Comparison of ENCODE assay signal across 26 cellular contexts in the genomic region with DNA sequence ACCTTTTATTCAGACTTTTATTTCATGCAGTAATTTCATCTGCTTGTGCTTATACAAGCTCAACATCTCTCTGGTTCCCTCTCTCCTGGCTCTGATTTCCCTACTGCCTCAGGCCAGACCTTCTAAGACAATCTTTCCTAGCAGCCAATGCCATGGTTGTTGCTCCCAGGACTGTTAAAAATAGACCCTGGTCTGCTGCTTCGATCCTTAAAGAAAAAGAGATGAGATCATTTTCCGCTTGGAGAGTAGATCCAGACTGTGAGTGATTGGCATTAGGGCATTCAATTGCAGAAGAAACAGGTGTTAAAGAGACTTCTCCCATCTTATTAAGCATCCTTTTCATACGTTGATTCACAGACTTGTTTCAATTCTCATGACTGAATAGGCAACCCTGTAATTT.
DNase-seq lines count a peak whose midpoint lies in the region; ATAC-seq and TF ChIP-seq lines count a peak whose summit lies in the region.
"Had no signal": no experiment of that assay in that cellular context is flagged by ENCODE, and none has a peak within 500 bp of the region (broad histone marks: within the 10 kb centered on the region; RNA-seq: fewer than 3 reads in every experiment).

No MANE protein-coding gene starts in this region.

- H3K9me3 ChIP-seq in left ventricle myocardium inferior (replicated peaks) (no peaks in the 10 kb centered on the region), T-helper 17 cell (ENCODE audit: control insufficient read depth, low read length, poor library complexity, severe bottlenecking) (no peaks in the 10 kb centered on the region), tibial artery (no peaks in the 10 kb centered on the region), HAP-1 (no peaks in the 10 kb centered on the region)
- H3K9me3 ChIP-seq: ovary, Peyer's patch, SJCRH30 had no signal

- H3K4me3 Mint-ChIP-seq in T-helper 17 cell (peak overlapping the region; percentile 53), osteocyte (ENCODE audit: unreplicated experiment) (no peak overlapping the region)
- H3K4me3 Mint-ChIP-seq: activated naive CD4-positive, alpha-beta T cell treated with anti-CD3 and anti-CD28 coated beads, Interleukin-2, amount 10 ng/mL, durations not matched to agents 7 days and 5 days; CD8-positive, alpha-beta T cell; nephron progenitor cell; stimulated activated effector memory CD8-positive, alpha-beta T cell treated with anti-CD3 and anti-CD28 coated beads, Interleukin-12 subunit alpha, Interleukin-12 subunit beta, amount 100 ng/mL, for 72 hours had no signal

- DNase-seq in left ventricle myocardium inferior: no peak
- DNase-seq in Right ventricle myocardium inferior (ENCODE audit: missing footprints): no peak
- DNase-seq in T-helper 17 cell: no peak
- no peak for DNase-seq in epithelial cell of prostate (ENCODE audit: low read depth, low spot score)
- no peak for DNase-seq in tibial artery
- no peak for DNase-seq in NCI-H146 (lab: John Stamatoyannopoulos, UW)
- DNase-seq in osteocyte (ENCODE audit: extremely low spot score, unreplicated experiment): no peak
- no peak for DNase-seq in HAP-1 (ENCODE audit: low spot score in 2 of 2)
- DNase-seq: 8988T; activated CD4-positive, alpha-beta T cell treated with anti-CD3 and anti-CD28 coated beads, Interleukin-2, amount 50 U/mL, for 4 hours; activated CD4-positive, CD25-positive, alpha-beta regulatory T cell; activated naive CD4-positive, alpha-beta T cell treated with anti-CD3 and anti-CD28 coated beads, Interleukin-2, amount 10 ng/mL, durations not matched to agents 7 days and 5 days; amniotic stem cell; CD8-positive, alpha-beta T cell; dermis blood vessel endothelial cell; NCI-H1048; NCI-H1694 treated with DMSO at 0.1 percent for 48 hours; NCI-H526; nephron progenitor cell; ovary; Peyer's patch; retina; stimulated activated CD4-positive, alpha-beta T cell treated with anti-CD3 and anti-CD28 coated beads, Interleukin-4, amount 100 ng/mL, for 1 hour had no signal

- H3K4me1 Mint-ChIP-seq in T-helper 17 cell (peaks cover 35% of the 10 kb centered on the region), osteocyte (ENCODE audit: unreplicated experiment) (peaks cover 5% of the 10 kb centered on the region)
- H3K4me1 Mint-ChIP-seq: nephron progenitor cell had no signal

- H3K36me3 Mint-ChIP-seq in T-helper 17 cell (ENCODE audit: low read depth) (no peaks in the 10 kb centered on the region), osteocyte (ENCODE audit: unreplicated experiment) (no peaks in the 10 kb centered on the region)
- H3K36me3 Mint-ChIP-seq: activated naive CD4-positive, alpha-beta T cell treated with anti-CD3 and anti-CD28 coated beads, Interleukin-2, amount 10 ng/mL, durations not matched to agents 7 days and 5 days; CD8-positive, alpha-beta T cell; stimulated activated effector memory CD8-positive, alpha-beta T cell treated with anti-CD3 and anti-CD28 coated beads, Interleukin-12 subunit alpha, Interleukin-12 subunit beta, amount 100 ng/mL, for 72 hours had no signal

- H3K4me1 ChIP-seq in left ventricle myocardium inferior: peaks cover 7% of the 10 kb centered on the region
- peaks cover 0 to 22% (median 10%) of the 10 kb centered on the region in 4 donors for H3K4me1 ChIP-seq in tibial artery
- no peaks in the 10 kb centered on the region for H3K4me1 ChIP-seq in HAP-1
- H3K4me1 ChIP-seq: Peyer's patch had no signal

- H3K27ac ChIP-seq in left ventricle myocardium inferior (replicated peaks): peak overlapping the region; percentile 37
- H3K27ac ChIP-seq in epithelial cell of prostate: peak overlapping the region; percentile 12
- peak overlapping the region; percentile 59 to 61 for H3K27ac ChIP-seq in tibial artery
- H3K27ac ChIP-seq: cardiac muscle cell, ovary, Peyer's patch, SJCRH30 had no signal

- H3K27me3 ChIP-seq in left ventricle myocardium inferior (ENCODE audit: low read depth) (no peaks in the 10 kb centered on the region), tibial artery (no peaks in the 10 kb centered on the region), HAP-1 (ENCODE audit: low read depth) (no peaks in the 10 kb centered on the region)
- H3K27me3 ChIP-seq: cardiac muscle cell, ovary, Peyer's patch, SJCRH30 had no signal

- no peak for TF ChIP-seq CTCF in left ventricle myocardium inferior (IDR thresholded peaks at IDR 0.05; ENCODE audit: borderline replicate concordance)
- TF ChIP-seq CTCF in tibial artery (IDR thresholded peaks at IDR 0.05): no peak
- no peak for TF ChIP-seq CTCF in osteocyte (IDR thresholded peaks at IDR 0.05)

- H3K36me3 ChIP-seq in left ventricle myocardium inferior (no peaks in the 10 kb centered on the region), tibial artery (no peaks in the 10 kb centered on the region), HAP-1 (replicated peaks) (no peaks in the 10 kb centered on the region)
- H3K36me3 ChIP-seq: cardiac muscle cell, ovary, Peyer's patch, SJCRH30 had no signal

- no peaks in the 10 kb centered on the region for H3K9me3 Mint-ChIP-seq in osteocyte (ENCODE audit: unreplicated experiment)
- H3K9me3 Mint-ChIP-seq: activated naive CD4-positive, alpha-beta T cell treated with anti-CD3 and anti-CD28 coated beads, Interleukin-2, amount 10 ng/mL, durations not matched to agents 7 days and 5 days; CD8-positive, alpha-beta T cell; nephron progenitor cell had no signal

- H3K4me3 ChIP-seq in left ventricle myocardium inferior: no peak overlapping the region
- no peak overlapping the region for H3K4me3 ChIP-seq in tibial artery
- H3K4me3 ChIP-seq in HAP-1: no peak overlapping the region
- H3K4me3 ChIP-seq: cardiac muscle cell, ovary, Peyer's patch, SJCRH30 had no signal

- H3K27ac Mint-ChIP-seq in T-helper 17 cell (peak overlapping the region; percentile 98), osteocyte (ENCODE audit: unreplicated experiment) (no peak overlapping the region)
- H3K27ac Mint-ChIP-seq: activated naive CD4-positive, alpha-beta T cell treated with anti-CD3 and anti-CD28 coated beads, Interleukin-2, amount 10 ng/mL, durations not matched to agents 7 days and 5 days; CD8-positive, alpha-beta T cell; nephron progenitor cell; stimulated activated effector memory CD8-positive, alpha-beta T cell treated with anti-CD3 and anti-CD28 coated beads, Interleukin-12 subunit alpha, Interleukin-12 subunit beta, amount 100 ng/mL, for 72 hours had no signal

- intact Hi-C loops in left ventricle myocardium inferior (cut with micrococcal nuclease): no loop called here
- intact Hi-C loops in Right ventricle myocardium inferior (cut with DNase I): no loop called here
- intact Hi-C loops in tibial artery (cut with DNase I; ENCODE audit: low total_unique reads): no loop called here

- H3K27me3 Mint-ChIP-seq in T-helper 17 cell: no peaks in the 10 kb centered on the region
- H3K27me3 Mint-ChIP-seq in osteocyte (ENCODE audit: unreplicated experiment): no peaks in the 10 kb centered on the region

- in situ Hi-C loops in HAP-1 (cut with MboI; ENCODE audit: low sequenced_read_pairs): no loop called here

- ATAC-seq in Right ventricle myocardium inferior: no peak
- no peak for ATAC-seq in T-helper 17 cell
- ATAC-seq: CD8-positive, alpha-beta T cell; stimulated activated effector memory CD8-positive, alpha-beta T cell treated with anti-CD3 and anti-CD28 coated beads, Interleukin-12 subunit alpha, Interleukin-12 subunit beta, amount 100 ng/mL, for 72 hours had no signal
